In genomic region chr15:68602484-68603240, GRCh38 we compare ENCODE assay signal across 19 cellular contexts. TPM values are rescaled to one million over a fixed set of nuclear protein-coding genes. Genes with fewer than 3 reads are reported as not detected.
DNase-seq lines count a peak whose midpoint lies in the region; FAIRE-seq and TF ChIP-seq lines count a peak whose summit lies in the region.
"Had no signal": no experiment of that assay in that cellular context is flagged by ENCODE, and none has a peak within 500 bp of the region (broad histone marks: within the 10 kb centered on the region; RNA-seq: fewer than 3 reads in every experiment).

No MANE protein-coding gene starts in this region.

- H3K9ac ChIP-seq in kidney (ENCODE audit: low read length in 2 of 2) = no peak overlapping the region

- FAIRE-seq in kidney (lab: Jason Lieb, UNC) = no peak

- TF ChIP-seq CTCF in HEK293 (tag by site-specific recombination; IDR thresholded peaks at IDR 0.05) = no peak
- no peak for TF ChIP-seq CTCF in WERI-Rb-1 (IDR thresholded peaks at IDR 0.05; ENCODE audit: low read depth, low read length)
- no peak for TF ChIP-seq CTCF in kidney (IDR thresholded peaks at IDR 0.05; ENCODE audit: borderline replicate concordance, extremely low read depth, insufficient read depth)

- CTCF ChIA-PET in HEK293 (lab: Yijun Ruan, JAX) = interaction anchor here (0.7 kb wide), 1 partner anchor 1637 kb away, joined by 3 read pairs; no protein-coding TSS in a partner anchor

- POLR2A ChIA-PET in HEK293 (lab: Yijun Ruan, JAX) = no interaction called here

- H3K27me3 ChIP-seq in WERI-Rb-1 (ENCODE audit: insufficient read depth, low read depth, severe bottlenecking) (no peaks in the 10 kb centered on the region), layer of hippocampus (ENCODE audit: control insufficient read depth, insufficient read depth, low read length) (no peaks in the 10 kb centered on the region)

- DNase-seq in WERI-Rb-1 (peak; percentile 61), glomerular visceral epithelial cell (ENCODE audit: extremely low spot score) (no peak), NOMO-1 treated with dmso at 0.1 percent for 144 hours (lab: John Stamatoyannopoulos, UW; ENCODE audit: unreplicated experiment) (no peak), kidney (no peak)
- DNase-seq: ACHN; AML-193; CD4-positive, alpha-beta T cell; DMS53; HFFc6; Kasumi-1; MM.1S; NCI-H1105 treated with DMSO at 0.1 percent for 48 hours; NCI-H1930; NCI-H510A treated with DMSO at 0.1 percent for 48 hours; OCI-M1; RPMI8226 had no signal

- peaks cover 26% of the 10 kb centered on the region for H3K4me1 ChIP-seq in HEK293 (ENCODE audit: control insufficient read depth, insufficient read depth, low read length)
- H3K4me1 ChIP-seq in kidney (ENCODE audit: control insufficient read depth in 1 of 2, insufficient read depth in 1 of 2, low read depth in 1 of 2, low read length in 2 of 2) = peaks cover 3 to 14% of the 10 kb centered on the region in 2 donors

- H3K4me3 ChIP-seq in HEK293 (ENCODE audit: low read depth, low read length) = no peak overlapping the region
- no peak overlapping the region for H3K4me3 ChIP-seq in WERI-Rb-1 (ENCODE audit: low read depth, low read length)
- no peak overlapping the region for H3K4me3 ChIP-seq in kidney (ENCODE audit: low read length in 2 of 2)

- H3K36me3 ChIP-seq in HEK293 (ENCODE audit: control insufficient read depth in 2 of 2, insufficient read depth in 1 of 2, low read length in 2 of 2) = no peaks in the 10 kb centered on the region
- H3K36me3 ChIP-seq in WERI-Rb-1 = peaks cover 5% of the 10 kb centered on the region; the same call in 1 of the 2 replicates
- H3K36me3 ChIP-seq in kidney (ENCODE audit: control insufficient read depth in 1 of 2, insufficient read depth in 2 of 2, low read length in 2 of 2) = no peaks in the 10 kb centered on the region

- H3K9me3 ChIP-seq in HEK293 (ENCODE audit: control insufficient read depth, insufficient read depth, low read depth, low read length) (no peaks in the 10 kb centered on the region), WERI-Rb-1 (ENCODE audit: severe bottlenecking) (no peaks in the 10 kb centered on the region), kidney (ENCODE audit: control insufficient read depth in 1 of 2, low read length in 2 of 2) (no peaks in the 10 kb centered on the region)

- intact Hi-C loops in kidney (cut with DNase I) = no loop called here

- no peak overlapping the region; the same call in 1 of the 2 replicates for H3K27ac ChIP-seq in HEK293 (ENCODE audit: extremely low read depth, low read depth, low read length)
- peak overlapping the region; percentile 86 for H3K27ac ChIP-seq in WERI-Rb-1
- H3K27ac ChIP-seq in layer of hippocampus (ENCODE audit: low read depth, low read length) = peak overlapping the region; percentile 15
- peak overlapping the region; percentile 64 for H3K27ac ChIP-seq in temporal lobe (ENCODE audit: low read depth, low read length)
- H3K27ac ChIP-seq in kidney (ENCODE audit: low read depth in 2 of 2, low read length in 2 of 2) = no peak overlapping the region

TF ChIP-seq in HEK293, 187 proteins besides CTCF, POLR2A, EP300 and RAD21:
- TF ChIP-seq ZNF202 (tag by site-specific recombination; IDR thresholded peaks at IDR 0.05; ENCODE audit: borderline replicate concordance) = no peak
- TF ChIP-seq ZNF707 (tag by site-specific recombination; IDR thresholded peaks at IDR 0.05) = no peak
- peak; percentile 88; the same call in 1 of the 2 replicates for TF ChIP-seq ZNF664 (tag by site-specific recombination; IDR thresholded peaks at IDR 0.05)
- 0 out of 2 replicates have a peak, but pooled peaks have one; percentile 20 for TF ChIP-seq ZIC2 (tag by site-specific recombination; IDR thresholded peaks at IDR 0.05)
- TF ChIP-seq ZNF341 (tag by site-specific recombination; IDR thresholded peaks at IDR 0.05; ENCODE audit: low read depth) = peak; percentile 86
- no peak for TF ChIP-seq ZNF510 (tag by site-specific recombination; IDR thresholded peaks at IDR 0.05; ENCODE audit: insufficient replicate concordance)
TF ChIP-seq in HEK293: peak in this region for 3.

RNA-seq across cellular contexts. Expression of gene CORO2B, which starts 23.9 kb away (rescaled TPM):
- total RNA-seq in temporal lobe = 28.0 TPM
- total RNA-seq in kidney = 7.9 TPM
- polyA plus RNA-seq in kidney (ENCODE audit: insufficient read depth, low read depth, low replicate concordance) = 9.0 TPM
- total RNA-seq: CD4-positive, alpha-beta T cell had no signal

Comparison
In these comparisons a context has a peak if more than half of its experiments do, and no peak if none do; other contexts are left out.
1. H3K27ac ChIP-seq: peak in WERI-Rb-1 (single experiment), layer of hippocampus (single experiment) and temporal lobe (single experiment); none in HEK293 (single experiment) and kidney (0 of 2).